11 cellular contexts compared by ENCODE assay signal in the genomic region with DNA sequence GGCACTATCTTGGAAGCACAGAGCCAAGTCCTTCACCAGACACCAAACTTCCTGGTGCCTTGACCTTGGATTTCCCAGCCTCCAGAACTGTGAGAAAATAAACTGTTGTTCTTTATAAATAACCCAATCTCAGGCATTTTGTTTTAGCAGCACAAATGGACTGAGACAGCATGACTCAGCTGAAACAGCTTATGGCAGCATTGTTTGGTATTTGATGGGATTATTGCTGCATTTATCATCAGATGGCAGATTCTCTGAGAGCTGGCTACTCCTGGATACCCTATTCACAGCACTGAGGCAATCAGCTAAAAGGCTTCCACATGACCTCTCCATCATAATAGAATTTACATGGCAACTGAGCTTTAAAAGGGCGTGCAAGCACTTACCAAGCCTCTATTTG.
"Had no signal": no experiment of that assay in that cellular context is flagged by ENCODE, and none has a peak within 500 bp of the region (broad histone marks: within the 10 kb centered on the region; RNA-seq: fewer than 3 reads in every experiment).

No MANE protein-coding gene starts in this region.

- H3K36me3 ChIP-seq: breast epithelium, esophagus squamous epithelium, gastroesophageal sphincter, ovary had no signal

- H3K27ac ChIP-seq: breast epithelium, esophagus squamous epithelium, gastroesophageal sphincter, ovary had no signal

- DNase-seq: activated CD4-positive, alpha-beta memory T cell treated with anti-CD3 and anti-CD28 coated beads for 36 hours; activated CD4-positive, CD25-positive, alpha-beta regulatory T cell treated with anti-CD3 and anti-CD28 coated beads, Interleukin-2, amount 50 U/mL, for 72 hours; activated gamma-delta T cell; activated T-cell treated with anti-CD3 and anti-CD28 coated beads, Interleukin-2, amount 50 U/mL, for 48 hours; esophagus squamous epithelium; kidney; left ventricle myocardium superior; ovary; stimulated activated CD4-positive, alpha-beta T cell treated with anti-CD3 and anti-CD28 coated beads, Interleukin-4, amount 100 ng/mL, for 4 hours had no signal

- H3K27me3 ChIP-seq: breast epithelium, esophagus squamous epithelium, gastroesophageal sphincter, ovary had no signal

- ATAC-seq: gastroesophageal sphincter, left ventricle myocardium superior had no signal

- H3K4me1 ChIP-seq: breast epithelium, esophagus squamous epithelium, gastroesophageal sphincter had no signal

- H3K9me3 ChIP-seq: breast epithelium, gastroesophageal sphincter, ovary had no signal

- H3K4me3 ChIP-seq: breast epithelium, esophagus squamous epithelium, gastroesophageal sphincter, ovary had no signal
